In genomic region chr7:140476698-140477261, GRCh38 we compare ENCODE assay signal across 9 cellular contexts. TPM values are rescaled to one million over a fixed set of nuclear protein-coding genes. Genes with fewer than 3 reads are reported as not detected.
DNase-seq lines count a peak whose midpoint lies in the region; ATAC-seq and TF ChIP-seq lines count a peak whose summit lies in the region.
"Had no signal": no experiment of that assay in that cellular context is flagged by ENCODE, and none has a peak within 500 bp of the region (broad histone marks: within the 10 kb centered on the region; RNA-seq: fewer than 3 reads in every experiment).

No MANE protein-coding gene starts in this region.

- WGBS in hepatocyte (ENCODE audit: low lambda C conversion rate, missing lambda C conversion rate): 70% methylated on average over 11 of the region's 11 CpGs

- ATAC-seq in activated T-cell treated with anti-CD3 and anti-CD28 coated beads, Interleukin-2, amount 50 U/mL, for 4 hours: no peak
- no peak for ATAC-seq in stimulated activated effector memory CD8-positive, alpha-beta T cell treated with anti-CD3 and anti-CD28 coated beads, Interleukin-12 subunit alpha, Interleukin-12 subunit beta, amount 100 ng/mL, for 72 hours
- ATAC-seq in HG02678 (IDR thresholded peaks at IDR 0.05; ENCODE audit: unreplicated experiment) (no peak), HG02938 (IDR thresholded peaks at IDR 0.05; ENCODE audit: unreplicated experiment) (no peak)

- H3K4me1 ChIP-seq in hepatocyte (ENCODE audit: insufficient read depth): peaks cover 10% of the 10 kb centered on the region

- peak overlapping the region; percentile 89 for H3K4me3 Mint-ChIP-seq in activated T-cell treated with anti-CD3 and anti-CD28 coated beads, Interleukin-2, amount 50 U/mL, for 4 hours
- peak overlapping the region; percentile 97 for H3K4me3 Mint-ChIP-seq in stimulated activated effector memory CD8-positive, alpha-beta T cell treated with anti-CD3 and anti-CD28 coated beads, Interleukin-12 subunit alpha, Interleukin-12 subunit beta, amount 100 ng/mL, for 72 hours

- H4K20me1 ChIP-seq in hepatocyte (ENCODE audit: insufficient read depth, poor library complexity, severe bottlenecking): peaks cover 65% of the 10 kb centered on the region

- H3K79me2 ChIP-seq in hepatocyte: peaks cover 68% of the 10 kb centered on the region

- H2AFZ ChIP-seq in hepatocyte: no peak overlapping the region

- DNase-seq in activated T-cell treated with anti-CD3 and anti-CD28 coated beads, Interleukin-2, amount 50 U/mL, for 4 hours: no peak
- no peak for DNase-seq in activated T-cell treated with anti-CD3 and anti-CD28 coated beads for 4 hours
- DNase-seq in hepatocyte (ENCODE audit: low spot score): no peak
- no peak for DNase-seq in stimulated activated effector memory CD8-positive, alpha-beta T cell treated with anti-CD3 and anti-CD28 coated beads, Interleukin-12 subunit alpha, Interleukin-12 subunit beta, amount 100 ng/mL, for 72 hours (ENCODE audit: low spot score in 2 of 2)
- no peak for DNase-seq in cerebellar nuclear complex (lab: John Stamatoyannopoulos, UW)
- DNase-seq: NCI-H1436 had no signal

- peaks cover 1% of the 10 kb centered on the region for H3K36me3 Mint-ChIP-seq in activated T-cell treated with anti-CD3 and anti-CD28 coated beads, Interleukin-2, amount 50 U/mL, for 4 hours (ENCODE audit: insufficient read depth)
- peaks cover 36% of the 10 kb centered on the region for H3K36me3 Mint-ChIP-seq in stimulated activated effector memory CD8-positive, alpha-beta T cell treated with anti-CD3 and anti-CD28 coated beads, Interleukin-12 subunit alpha, Interleukin-12 subunit beta, amount 100 ng/mL, for 72 hours

- H3K27ac ChIP-seq in VCaP: peak overlapping the region; percentile 98
- peak overlapping the region; percentile 96 for H3K27ac ChIP-seq in hepatocyte

- H3K9me3 Mint-ChIP-seq in activated T-cell treated with anti-CD3 and anti-CD28 coated beads, Interleukin-2, amount 50 U/mL, for 4 hours: no peaks in the 10 kb centered on the region
- H3K9me3 Mint-ChIP-seq in stimulated activated effector memory CD8-positive, alpha-beta T cell treated with anti-CD3 and anti-CD28 coated beads, Interleukin-12 subunit alpha, Interleukin-12 subunit beta, amount 100 ng/mL, for 72 hours: no peaks in the 10 kb centered on the region

- H3K9me2 ChIP-seq in hepatocyte (replicated peaks; ENCODE audit: insufficient read depth): no peaks in the 10 kb centered on the region

- peak overlapping the region; percentile 96 for H3K27ac Mint-ChIP-seq in stimulated activated effector memory CD8-positive, alpha-beta T cell treated with anti-CD3 and anti-CD28 coated beads, Interleukin-12 subunit alpha, Interleukin-12 subunit beta, amount 100 ng/mL, for 72 hours

- TF ChIP-seq CTCF in VCaP (conservative IDR thresholded peaks at IDR 0.05) (no peak), hepatocyte (IDR thresholded peaks at IDR 0.05; ENCODE audit: poor library complexity) (no peak)

- H3K36me3 ChIP-seq in hepatocyte (replicated peaks; ENCODE audit: insufficient read depth, low read depth): no peaks in the 10 kb centered on the region

- H3K4me2 ChIP-seq in hepatocyte: peak overlapping the region; percentile 84

- H3K9me3 ChIP-seq in hepatocyte (ENCODE audit: low read depth): no peaks in the 10 kb centered on the region

- no peak overlapping the region for H3K4me3 ChIP-seq in hepatocyte

- no peaks in the 10 kb centered on the region for H3K27me3 ChIP-seq in hepatocyte

- H3K4me1 Mint-ChIP-seq in activated T-cell treated with anti-CD3 and anti-CD28 coated beads, Interleukin-2, amount 50 U/mL, for 4 hours (ENCODE audit: low read depth): peaks cover 40% of the 10 kb centered on the region
- peaks cover 27% of the 10 kb centered on the region for H3K4me1 Mint-ChIP-seq in stimulated activated effector memory CD8-positive, alpha-beta T cell treated with anti-CD3 and anti-CD28 coated beads, Interleukin-12 subunit alpha, Interleukin-12 subunit beta, amount 100 ng/mL, for 72 hours

- H3K27me3 Mint-ChIP-seq in activated T-cell treated with anti-CD3 and anti-CD28 coated beads, Interleukin-2, amount 50 U/mL, for 4 hours (ENCODE audit: low read depth): no peaks in the 10 kb centered on the region

RNA-seq across cellular contexts. Expression of gene MKRN1, which starts 2.5 kb away (rescaled TPM):
- 10 to 100 TPM; 42.9 to 54.1 (median 51.9) TPM for total RNA-seq in activated T-cell treated with anti-CD3 and anti-CD28 coated beads, Interleukin-2, amount 50 U/mL, for 4 hours
- 65.9 and 71.5 TPM in 2 replicates for total RNA-seq in hepatocyte
- polyA plus RNA-seq in hepatocyte: 57.4 and 63.7 TPM in 2 replicates
